Comparison of ENCODE assay signal across 9 cellular contexts in genomic region chr2:73235315-73236028, GRCh38. TPM values are rescaled to one million over a fixed set of nuclear protein-coding genes. Genes with fewer than 3 reads are reported as not detected.
DNase-seq lines count a peak whose midpoint lies in the region; ATAC-seq and TF ChIP-seq lines count a peak whose summit lies in the region.
"Had no signal": no experiment of that assay in that cellular context is flagged by ENCODE, and none has a peak within 500 bp of the region (broad histone marks: within the 10 kb centered on the region; RNA-seq: fewer than 3 reads in every experiment).

No MANE protein-coding gene starts in this region.

- no peaks in the 10 kb centered on the region for H3K9me3 ChIP-seq in cardiac muscle cell (ENCODE audit: low read depth)
- H3K9me3 ChIP-seq in ascending aorta, result no peaks in the 10 kb centered on the region
- H3K9me3 ChIP-seq in lower lobe of right lung, result no peaks in the 10 kb centered on the region

- H3K36me3 ChIP-seq in cardiac muscle cell, result peaks cover 11% of the 10 kb centered on the region
- H3K36me3 ChIP-seq in ascending aorta, result peaks cover 9 to 15% of the 10 kb centered on the region in 2 donors
- peaks cover 12% of the 10 kb centered on the region for H3K36me3 ChIP-seq in lower lobe of right lung
- H3K36me3 ChIP-seq in urinary bladder (ENCODE audit: insufficient read depth), result no peaks in the 10 kb centered on the region

- H3K27me3 ChIP-seq in cardiac muscle cell (no peaks in the 10 kb centered on the region), ascending aorta (no peaks in the 10 kb centered on the region), lower lobe of right lung (ENCODE audit: low read depth) (no peaks in the 10 kb centered on the region)

- WGBS in urinary bladder, result 58% methylated on average over 11 of the region's 11 CpGs

- peak overlapping the region; percentile 62 for H3K4me3 ChIP-seq in cardiac muscle cell
- H3K4me3 ChIP-seq in ascending aorta, result peak overlapping the region; percentile 82 to 85
- H3K4me3 ChIP-seq in lower lobe of right lung, result peak overlapping the region; percentile 85
- H3K4me3 ChIP-seq in urinary bladder (ENCODE audit: low read depth, low read length), result peak overlapping the region; percentile 71

- ATAC-seq in Right ventricle myocardium inferior (no peak), lower lobe of right lung (no peak), HG03139 (IDR thresholded peaks at IDR 0.05; ENCODE audit: unreplicated experiment) (no peak)

- DNase-seq in cardiac muscle cell (ENCODE audit: low read depth in 1 of 2, low spot score in 1 of 2) (no peak), Right ventricle myocardium inferior (ENCODE audit: missing footprints) (no peak), ascending aorta (ENCODE audit: low spot score in 2 of 2) (no peak), lower lobe of right lung (no peak), 8988T (no peak), A172 (ENCODE audit: low spot score) (no peak)
- DNase-seq: NCI-H2107 had no signal

- no peak overlapping the region for H3K27ac ChIP-seq in cardiac muscle cell
- H3K27ac ChIP-seq in ascending aorta, result no peak overlapping the region
- peak overlapping the region; percentile 90 for H3K27ac ChIP-seq in lower lobe of right lung
- no peak overlapping the region for H3K27ac ChIP-seq in urinary bladder (ENCODE audit: low read depth)

- TF ChIP-seq CTCF in cardiac muscle cell (IDR thresholded peaks at IDR 0.05; ENCODE audit: low read depth, low read length) (no peak), ascending aorta (IDR thresholded peaks at IDR 0.05) (no peak), lower lobe of right lung (IDR thresholded peaks at IDR 0.05) (no peak)

- peaks cover 29% of the 10 kb centered on the region for H3K4me1 ChIP-seq in cardiac muscle cell (ENCODE audit: low read depth)
- peaks cover 4 to 5% of the 10 kb centered on the region in 2 donors for H3K4me1 ChIP-seq in ascending aorta
- H3K4me1 ChIP-seq in lower lobe of right lung, result peaks cover 59% of the 10 kb centered on the region
- peaks cover 3% of the 10 kb centered on the region for H3K4me1 ChIP-seq in urinary bladder (ENCODE audit: insufficient read depth)

- intact Hi-C loops in Right ventricle myocardium inferior (cut with DNase I), result no loop called here
- intact Hi-C loops in ascending aorta (cut with DNase I), result loop anchor here (2.0 to 10.0 kb wide), 2 partner anchors 151 to 689 kb away; partner anchors contain the start of gene DGUOK
- intact Hi-C loops in lower lobe of right lung (cut with DNase I), result no loop called here

RNA-seq across cellular contexts. Expression of gene CCT7, which starts 1.4 kb away (rescaled TPM):
- total RNA-seq in cardiac muscle cell (370 and 424 TPM in 2 replicates), Right ventricle myocardium inferior (212 TPM), ascending aorta (226 TPM), lower lobe of right lung (151 TPM), urinary bladder (117 TPM)
- polyA plus RNA-seq in cardiac muscle cell (340 and 384 TPM in 2 replicates), urinary bladder (178 TPM)
- total RNA-seq in A172 (2014; rRNA removed; shearing (Covaris generic)), result 695 and 768 TPM in 2 replicates

RNA-seq across cellular contexts. Expression of gene PRADC1, which starts 2.4 kb away (rescaled TPM):
- 42.6 and 99.4 TPM in 2 replicates for total RNA-seq in cardiac muscle cell
- polyA plus RNA-seq in cardiac muscle cell, result 62.8 and 99.8 TPM in 2 replicates
- total RNA-seq in Right ventricle myocardium inferior, result 88.3 TPM
- 77.0 TPM for total RNA-seq in ascending aorta
- 14.8 TPM for total RNA-seq in lower lobe of right lung
- 13.0 TPM for total RNA-seq in urinary bladder
- 35.2 TPM for polyA plus RNA-seq in urinary bladder
- 39.3 and 48.8 TPM in 2 replicates for total RNA-seq in A172 (2014; rRNA removed; shearing (Covaris generic))

RNA-seq across cellular contexts. Expression of gene SMYD5, which starts 21.4 kb away (rescaled TPM):
- total RNA-seq in cardiac muscle cell (24.4 and 26.1 TPM in 2 replicates), Right ventricle myocardium inferior (16.8 TPM), ascending aorta (10.1 TPM), lower lobe of right lung (13.3 TPM), urinary bladder (14.6 TPM)
- polyA plus RNA-seq in cardiac muscle cell (26.4 and 27.0 TPM in 2 replicates), urinary bladder (18.2 TPM)
- total RNA-seq in A172 (2014; rRNA removed; shearing (Covaris generic)), result 33.1 and 36.7 TPM in 2 replicates

RNA-seq across cellular contexts. Expression of gene NOTO, which starts 33.1 kb away (rescaled TPM):
- total RNA-seq in cardiac muscle cell, result not detected in 2 replicates
- polyA plus RNA-seq in cardiac muscle cell, result not detected in 2 replicates
- total RNA-seq in Right ventricle myocardium inferior, result not detected
- not detected for total RNA-seq in ascending aorta
- total RNA-seq in lower lobe of right lung, result not detected
- not detected for total RNA-seq in urinary bladder
- 0.08 TPM for polyA plus RNA-seq in urinary bladder
- total RNA-seq in A172 (2014; rRNA removed; shearing (Covaris generic)), result not detected in 2 replicates

RNA-seq across cellular contexts. Expression of gene FBXO41, which starts 48.8 kb away (rescaled TPM):
- total RNA-seq in cardiac muscle cell, result 4.1 and 5.8 TPM in 2 replicates
- polyA plus RNA-seq in cardiac muscle cell, result 1.0 and 1.3 TPM in 2 replicates
- 0.87 TPM for total RNA-seq in Right ventricle myocardium inferior
- total RNA-seq in ascending aorta, result 5.2 TPM
- total RNA-seq in lower lobe of right lung, result 2.9 TPM
- total RNA-seq in urinary bladder, result 0.32 TPM
- polyA plus RNA-seq in urinary bladder, result 1.0 TPM
- total RNA-seq in A172 (2014; rRNA removed; shearing (Covaris generic)), result 2.4 and 2.9 TPM in 2 replicates
